In the genomic region with DNA sequence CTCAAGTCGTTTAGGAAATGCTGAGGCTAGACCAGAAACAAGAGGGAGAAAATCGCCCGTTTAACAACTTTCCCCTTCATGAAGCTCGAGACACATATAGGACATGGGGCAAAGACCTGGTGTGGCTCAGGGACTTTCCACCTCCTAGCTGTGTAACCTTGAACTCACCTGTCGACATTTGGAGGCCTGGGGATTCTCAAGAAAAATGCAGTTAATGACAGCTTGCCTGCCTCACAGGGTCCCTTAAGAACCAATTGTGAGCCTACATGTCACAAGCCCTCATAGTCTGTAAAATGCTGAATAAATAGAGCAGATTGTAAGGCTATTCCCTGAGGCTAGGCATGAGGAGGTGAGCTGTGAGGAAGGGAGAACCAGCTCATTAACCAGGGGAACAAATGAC, we compare ENCODE assay signal across 18 cellular contexts. TPM values are rescaled to one million over a fixed set of nuclear protein-coding genes. Genes with fewer than 3 reads are reported as not detected.
DNase-seq lines count a peak whose midpoint lies in the region; ATAC-seq, FAIRE-seq and TF ChIP-seq lines count a peak whose summit lies in the region.
"Had no signal": no experiment of that assay in that cellular context is flagged by ENCODE, and none has a peak within 500 bp of the region (broad histone marks: within the 10 kb centered on the region; RNA-seq: fewer than 3 reads in every experiment).

No MANE protein-coding gene starts in this region.

- H3K27ac ChIP-seq in cardiac muscle cell (peak overlapping the region; percentile 6), heart left ventricle (no peak overlapping the region), OCI-LY7 (ENCODE audit: low read depth, low read length, poor library complexity, severe bottlenecking) (no peak overlapping the region), PC-3 (ENCODE audit: low read length) (no peak overlapping the region)
- H3K27ac ChIP-seq: 22Rv1, thoracic aorta had no signal

- DNase-seq in cardiac muscle cell (ENCODE audit: low read depth in 1 of 2, low spot score in 1 of 2) (peak in 1 of 2 donors; percentile 37), heart left ventricle (no peak), OCI-LY7 (ENCODE audit: low spot score) (no peak), type B pancreatic cell (ENCODE audit: extremely low spot score, unreplicated experiment) (no peak), HCEC 1CT (no peak), PC-3 (no peak), GM19239 (ENCODE audit: insufficient read length, low spot score) (no peak)
- DNase-seq: activated CD4-positive, alpha-beta memory T cell treated with anti-CD3 and anti-CD28 coated beads for 36 hours; anterior cingulate cortex; CD4-positive, alpha-beta memory T cell; NCI-H524; occipital lobe; RPMI8226 had no signal

- WGBS in heart left ventricle, 4 donors: 58 to 76% (median 63%) methylated on average over 5 of the region's 5 CpGs

- POLR2A ChIA-PET in OCI-LY7 (lab: Charles Lee): interaction anchor here (0.6 to 2.2 kb wide), 7 partner anchors 9 to 280 kb away, joined by 3 to 7 read pairs (median 4); no protein-coding TSS in a partner anchor
- POLR2A ChIA-PET in PC-3 (lab: Charles Lee; ENCODE audit: unreplicated experiment): no interaction called here

- H3K79me2 ChIP-seq in OCI-LY7 (ENCODE audit: insufficient read depth, low read depth, low read length) (no peaks in the 10 kb centered on the region), PC-3 (ENCODE audit: low read length) (no peaks in the 10 kb centered on the region)

- no peak for FAIRE-seq in GM19239 (lab: Jason Lieb, UNC)
- FAIRE-seq: G401.6 had no signal

- intact Hi-C loops in heart left ventricle (cut with DNase I): no loop called here
- intact Hi-C loops in OCI-LY7 (cut with micrococcal nuclease; ENCODE audit: unreplicated experiment): no loop called here
- intact Hi-C loops in PC-3 (cut with micrococcal nuclease): no loop called here

- H3K36me3 Mint-ChIP-seq in type B pancreatic cell: no peaks in the 10 kb centered on the region
- H3K36me3 Mint-ChIP-seq: activated CD4-positive, alpha-beta memory T cell treated with anti-CD3 and anti-CD28 coated beads for 36 hours; CD4-positive, alpha-beta memory T cell had no signal

- TF ChIP-seq POLR2A in heart left ventricle (IDR thresholded peaks at IDR 0.05): no peak

- BruUV-seq in OCI-LY7 (replicated peaks; lab: Mats Ljungman, UMichigan): no TSS peak
- no TSS peak for BruUV-seq in PC-3 (replicated peaks; lab: Mats Ljungman, UMichigan)

- H3K9me3 ChIP-seq in cardiac muscle cell (ENCODE audit: low read depth) (no peaks in the 10 kb centered on the region), heart left ventricle (no peaks in the 10 kb centered on the region), OCI-LY7 (ENCODE audit: low read length) (no peaks in the 10 kb centered on the region), PC-3 (ENCODE audit: low read length) (no peaks in the 10 kb centered on the region)
- H3K9me3 ChIP-seq: thoracic aorta had no signal

- ATAC-seq in heart left ventricle: no peak
- ATAC-seq in HG02798 (IDR thresholded peaks at IDR 0.05; ENCODE audit: poor library complexity, unreplicated experiment): peak; percentile 47
- no peak for ATAC-seq in PC-3
- ATAC-seq: activated T-helper 17 cell treated with anti-CD3 and anti-CD28 coated beads, Interleukin-2, amount 50 U/mL, for 72 hours had no signal

- H3K4me3 Mint-ChIP-seq in type B pancreatic cell: no peak overlapping the region
- H3K4me3 Mint-ChIP-seq: activated CD4-positive, alpha-beta memory T cell treated with anti-CD3 and anti-CD28 coated beads for 36 hours; activated T-helper 17 cell treated with anti-CD3 and anti-CD28 coated beads, Interleukin-2, amount 50 U/mL, for 72 hours; CD4-positive, alpha-beta memory T cell had no signal

- CTCF ChIA-PET in OCI-LY7 (lab: Charles Lee; ENCODE audit: unreplicated experiment): no interaction called here
- CTCF ChIA-PET in PC-3 (lab: Charles Lee): no interaction called here

- H3K9me2 ChIP-seq in OCI-LY7 (ENCODE audit: insufficient read depth, low read length) (no peaks in the 10 kb centered on the region), PC-3 (replicated peaks; ENCODE audit: low read length) (no peaks in the 10 kb centered on the region)

- H2AFZ ChIP-seq in OCI-LY7 (ENCODE audit: low read length): peak overlapping the region; percentile 44
- no peak overlapping the region for H2AFZ ChIP-seq in PC-3 (ENCODE audit: low read length)

- no peaks in the 10 kb centered on the region for H3F3A ChIP-seq in PC-3 (ENCODE audit: low read length, unreplicated experiment)

- peaks cover 17% of the 10 kb centered on the region for H3K4me1 Mint-ChIP-seq in type B pancreatic cell (ENCODE audit: unreplicated experiment)
- H3K4me1 Mint-ChIP-seq: activated T-helper 17 cell treated with anti-CD3 and anti-CD28 coated beads, Interleukin-2, amount 50 U/mL, for 72 hours; CD4-positive, alpha-beta memory T cell had no signal

- H3K36me3 ChIP-seq in cardiac muscle cell: no peaks in the 10 kb centered on the region
- H3K36me3 ChIP-seq in heart left ventricle: no peaks in the 10 kb centered on the region
- no peaks in the 10 kb centered on the region for H3K36me3 ChIP-seq in OCI-LY7 (ENCODE audit: insufficient read depth, low read length)
- H3K36me3 ChIP-seq in PC-3 (ENCODE audit: low read depth, low read length): no peaks in the 10 kb centered on the region
- H3K36me3 ChIP-seq: thoracic aorta had no signal

- H3K4me1 ChIP-seq in cardiac muscle cell (ENCODE audit: low read depth): peaks cover 24% of the 10 kb centered on the region
- H3K4me1 ChIP-seq in heart left ventricle: peaks cover 0 to 6% (median 0%) of the 10 kb centered on the region in 12 donors
- H3K4me1 ChIP-seq in OCI-LY7 (ENCODE audit: insufficient read depth, low read length, poor library complexity, severe bottlenecking): peaks cover 19% of the 10 kb centered on the region
- H3K4me1 ChIP-seq in PC-3 (ENCODE audit: insufficient read depth, low read length): peaks cover 10% of the 10 kb centered on the region

- no peaks in the 10 kb centered on the region for H3K27me3 Mint-ChIP-seq in type B pancreatic cell
- H3K27me3 Mint-ChIP-seq: activated CD4-positive, alpha-beta memory T cell treated with anti-CD3 and anti-CD28 coated beads for 36 hours; activated T-helper 17 cell treated with anti-CD3 and anti-CD28 coated beads, Interleukin-2, amount 50 U/mL, for 72 hours; CD4-positive, alpha-beta memory T cell had no signal

- H3K9ac ChIP-seq in PC-3 (ENCODE audit: low read length): no peak overlapping the region

- H3K4me3 ChIP-seq in cardiac muscle cell (no peak overlapping the region), heart left ventricle (no peak overlapping the region), OCI-LY7 (ENCODE audit: low read depth, low read length, poor library complexity, severe bottlenecking) (no peak overlapping the region), PC-3 (ENCODE audit: low read length) (no peak overlapping the region)
- H3K4me3 ChIP-seq: thoracic aorta had no signal

- TF ChIP-seq CTCF in cardiac muscle cell (IDR thresholded peaks at IDR 0.05; ENCODE audit: low read depth, low read length) (no peak), heart left ventricle (IDR thresholded peaks at IDR 0.05) (no peak), OCI-LY7 (conservative IDR thresholded peaks at IDR 0.05; ENCODE audit: low read length) (no peak), type B pancreatic cell (conservative IDR thresholded peaks at IDR 0.05) (no peak), PC-3 (conservative IDR thresholded peaks at IDR 0.05; ENCODE audit: low read depth, low read length) (no peak)

- H3K4me2 ChIP-seq in OCI-LY7 (ENCODE audit: low read length) (0 out of 2 replicates have a peak overlapping the region, but pooled peaks have one; percentile 0), PC-3 (ENCODE audit: low read length) (no peak overlapping the region)

- no peaks in the 10 kb centered on the region for H4K20me1 ChIP-seq in OCI-LY7 (ENCODE audit: insufficient read depth, low read length)
- H4K20me1 ChIP-seq in PC-3 (ENCODE audit: low read length): no peaks in the 10 kb centered on the region

- H3K27me3 ChIP-seq in cardiac muscle cell (no peaks in the 10 kb centered on the region), heart left ventricle (no peaks in the 10 kb centered on the region), PC-3 (ENCODE audit: low read length) (no peaks in the 10 kb centered on the region)

- H3K27ac Mint-ChIP-seq in type B pancreatic cell: peak overlapping the region; percentile 51
- H3K27ac Mint-ChIP-seq: activated CD4-positive, alpha-beta memory T cell treated with anti-CD3 and anti-CD28 coated beads for 36 hours; activated T-helper 17 cell treated with anti-CD3 and anti-CD28 coated beads, Interleukin-2, amount 50 U/mL, for 72 hours; CD4-positive, alpha-beta memory T cell had no signal

- H3K9me3 Mint-ChIP-seq in type B pancreatic cell: no peaks in the 10 kb centered on the region
- H3K9me3 Mint-ChIP-seq: activated CD4-positive, alpha-beta memory T cell treated with anti-CD3 and anti-CD28 coated beads for 36 hours; activated T-helper 17 cell treated with anti-CD3 and anti-CD28 coated beads, Interleukin-2, amount 50 U/mL, for 72 hours; CD4-positive, alpha-beta memory T cell had no signal

RNA-seq across cellular contexts. Expression of gene MGME1, which starts 35.1 kb away (rescaled TPM):
- total RNA-seq in cardiac muscle cell (12.3 and 15.9 TPM in 2 replicates), heart left ventricle (10 to 100 TPM in 6 of 9 donors, 1 to 10 TPM in 3; 8.6 to 22.0 (median 11.8) TPM), OCI-LY7 (2022) (75.6 and 80.1 TPM in 2 replicates), type B pancreatic cell (ENCODE audit: low replicate concordance) (31.2 and 32.7 TPM in 2 replicates), PC-3 (2014; rRNA removed) (15.1 and 18.8 TPM in 2 replicates)
- polyA plus RNA-seq in cardiac muscle cell (27.2 and 34.9 TPM in 2 replicates), heart left ventricle (1 to 10 TPM; 7.7 to 8.9 TPM)
- total RNA-seq in OCI-LY7 (2014; rRNA removed; shearing (Covaris generic)): 46.6 and 47.8 TPM in 2 replicates

RNA-seq across cellular contexts. Expression of gene SNX5, which starts 35.3 kb away (rescaled TPM):
- total RNA-seq in cardiac muscle cell: 95.4 and 144 TPM in 2 replicates
- 105 and 173 TPM in 2 replicates for polyA plus RNA-seq in cardiac muscle cell
- total RNA-seq in heart left ventricle: 10 to 100 TPM; 36.6 to 75.0 (median 45.9) TPM
- polyA plus RNA-seq in heart left ventricle: 10 to 100 TPM; 32.8 to 43.4 TPM
- 183 and 204 TPM in 2 replicates for total RNA-seq in OCI-LY7 (2014; rRNA removed; shearing (Covaris generic))
- 263 and 274 TPM in 2 replicates for total RNA-seq in OCI-LY7 (2022)
- 87.4 and 115 TPM in 2 replicates for total RNA-seq in type B pancreatic cell (ENCODE audit: low replicate concordance)
- total RNA-seq in PC-3 (2014; rRNA removed): 159 and 189 TPM in 2 replicates

RNA-seq across cellular contexts. Expression of gene OVOL2, which starts 53.8 kb away (rescaled TPM):
- total RNA-seq in cardiac muscle cell (0.24 and 0.25 TPM in 2 replicates), heart left ventricle (not detected), OCI-LY7 (2022) (not detected in 2 replicates), type B pancreatic cell (ENCODE audit: low replicate concordance) (7.3 and 17.5 TPM in 2 replicates), PC-3 (2014; rRNA removed) (23.1 and 36.4 TPM in 2 replicates)
- polyA plus RNA-seq in cardiac muscle cell (not detected in 2 replicates), heart left ventricle (not detected)
- total RNA-seq in OCI-LY7 (2014; rRNA removed; shearing (Covaris generic)): not detected in 2 replicates
- total RNA-seq: activated CD4-positive, alpha-beta memory T cell treated with anti-CD3 and anti-CD28 coated beads for 36 hours; activated T-helper 17 cell treated with anti-CD3 and anti-CD28 coated beads, Interleukin-2, amount 50 U/mL, for 72 hours; CD4-positive, alpha-beta memory T cell had no signal
- polyA plus RNA-seq: CD4-positive, alpha-beta memory T cell had no signal
